In genomic region chr3:179812096-179812382, GRCh38 we compare ENCODE assay signal across 7 cellular contexts.
"Had no signal": no experiment of that assay in that cellular context is flagged by ENCODE, and none has a peak within 500 bp of the region (broad histone marks: within the 10 kb centered on the region; RNA-seq: fewer than 3 reads in every experiment).

No MANE protein-coding gene starts in this region.

- H3K9me3 ChIP-seq: esophagus muscularis mucosa, ovary, thyroid gland had no signal

- H3K27ac ChIP-seq: esophagus muscularis mucosa, ovary, thyroid gland, VCaP had no signal

- H3K4me3 ChIP-seq: esophagus muscularis mucosa, ovary, thyroid gland had no signal

- H3K4me1 ChIP-seq: esophagus muscularis mucosa, thyroid gland had no signal

- H3K36me3 ChIP-seq: esophagus muscularis mucosa, ovary, thyroid gland had no signal

- DNase-seq: activated naive CD4-positive, alpha-beta T cell treated with Interleukin-2 at 50 U/mL for 16 hours; stimulated activated CD4-positive, alpha-beta T cell treated with anti-CD3 and anti-CD28 coated beads, Interleukin-2, amount 100 ng/mL, for 48 hours had no signal

- FAIRE-seq: urothelium cell line had no signal

- H3K27me3 ChIP-seq: esophagus muscularis mucosa, ovary, thyroid gland had no signal
